28 cellular contexts compared by ENCODE assay signal in genomic region chr9:75833765-75834164, GRCh38.
"Had no signal": no experiment of that assay in that cellular context is flagged by ENCODE, and none has a peak within 500 bp of the region (broad histone marks: within the 10 kb centered on the region; RNA-seq: fewer than 3 reads in every experiment).

No MANE protein-coding gene starts in this region.

- H3K9me3 ChIP-seq: neutrophil, ovary, psoas muscle, right lobe of liver, sigmoid colon, stomach, thoracic aorta, thyroid gland, tibial nerve, upper lobe of left lung, vagina had no signal

- H3K27ac Mint-ChIP-seq: natural killer cell; nephron; neural progenitor cell; progenitor cell of endocrine pancreas; stimulated activated effector memory CD8-positive, alpha-beta T cell treated with anti-CD3 and anti-CD28 coated beads, Interleukin-12 subunit alpha, Interleukin-12 subunit beta, amount 100 ng/mL, for 72 hours; stimulated activated naive B cell treated with anti-CD40 and anti-IgM and Interleukin-4, amounts not matched to agents 10 μg/mL and 1 μg/mL and 100 μg/mL, for 72 hours; stimulated activated naive CD8-positive, alpha-beta T cell treated with anti-CD3 and anti-CD28 coated beads, Interleukin-15, Interleukin-2, amounts not matched to agents 100 ng/mL and 50 ng/mL, for 24 hours had no signal

- H3K27me3 ChIP-seq: neural progenitor cell, neutrophil, ovary, right lobe of liver, sigmoid colon, stomach, thyroid gland, tibial nerve, upper lobe of left lung, vagina had no signal

- H3K4me1 ChIP-seq: neural progenitor cell, parathyroid adenoma, psoas muscle, right lobe of liver, sigmoid colon, stomach, thyroid gland, tibial nerve, upper lobe of left lung, vagina had no signal

- H3K4me1 Mint-ChIP-seq: natural killer cell; nephron; neural progenitor cell; stimulated activated effector memory CD8-positive, alpha-beta T cell treated with anti-CD3 and anti-CD28 coated beads, Interleukin-12 subunit alpha, Interleukin-12 subunit beta, amount 100 ng/mL, for 72 hours; stimulated activated naive B cell treated with anti-CD40 and anti-IgM and Interleukin-4, amounts not matched to agents 10 μg/mL and 1 μg/mL and 100 μg/mL, for 72 hours had no signal

- H3K36me3 Mint-ChIP-seq: natural killer cell; neural progenitor cell; stimulated activated effector memory CD8-positive, alpha-beta T cell treated with anti-CD3 and anti-CD28 coated beads, Interleukin-12 subunit alpha, Interleukin-12 subunit beta, amount 100 ng/mL, for 72 hours; stimulated activated naive B cell treated with anti-CD40 and anti-IgM and Interleukin-4, amounts not matched to agents 10 μg/mL and 1 μg/mL and 100 μg/mL, for 72 hours had no signal

- H3K27me3 Mint-ChIP-seq: progenitor cell of endocrine pancreas; stimulated activated naive B cell treated with anti-CD40 and anti-IgM and Interleukin-4, amounts not matched to agents 10 μg/mL and 1 μg/mL and 100 μg/mL, for 72 hours had no signal

- H3K9me3 Mint-ChIP-seq: natural killer cell; neural progenitor cell; stimulated activated effector memory CD8-positive, alpha-beta T cell treated with anti-CD3 and anti-CD28 coated beads, Interleukin-12 subunit alpha, Interleukin-12 subunit beta, amount 100 ng/mL, for 72 hours; stimulated activated naive B cell treated with anti-CD40 and anti-IgM and Interleukin-4, amounts not matched to agents 10 μg/mL and 1 μg/mL and 100 μg/mL, for 72 hours; stimulated activated naive CD8-positive, alpha-beta T cell treated with anti-CD3 and anti-CD28 coated beads, Interleukin-15, Interleukin-2, amounts not matched to agents 100 ng/mL and 50 ng/mL, for 24 hours had no signal

- H3K4me3 ChIP-seq: neural progenitor cell, ovary, psoas muscle, right lobe of liver, sigmoid colon, stomach, thoracic aorta, thyroid gland, tibial nerve, upper lobe of left lung, vagina had no signal

- ATAC-seq: natural killer cell; psoas muscle; right cardiac atrium; right lobe of liver; stimulated activated effector memory CD8-positive, alpha-beta T cell treated with anti-CD3 and anti-CD28 coated beads, Interleukin-12 subunit alpha, Interleukin-12 subunit beta, amount 100 ng/mL, for 72 hours; stimulated activated naive B cell treated with anti-CD40 and anti-IgM and Interleukin-4, amounts not matched to agents 10 μg/mL and 1 μg/mL and 100 μg/mL, for 72 hours had no signal

- H3K36me3 ChIP-seq: neural progenitor cell, neutrophil, ovary, right lobe of liver, sigmoid colon, stomach, thoracic aorta, thyroid gland, tibial nerve, upper lobe of left lung, vagina had no signal

- H3K27ac ChIP-seq: neural progenitor cell, neutrophil, ovary, parathyroid adenoma, psoas muscle, right lobe of liver, sigmoid colon, stomach, thoracic aorta, thyroid gland, tibial nerve, upper lobe of left lung, vagina had no signal

- H3K4me3 Mint-ChIP-seq: natural killer cell; nephron; neural progenitor cell; stimulated activated effector memory CD8-positive, alpha-beta T cell treated with anti-CD3 and anti-CD28 coated beads, Interleukin-12 subunit alpha, Interleukin-12 subunit beta, amount 100 ng/mL, for 72 hours; stimulated activated naive B cell treated with anti-CD40 and anti-IgM and Interleukin-4, amounts not matched to agents 10 μg/mL and 1 μg/mL and 100 μg/mL, for 72 hours; stimulated activated naive CD8-positive, alpha-beta T cell treated with anti-CD3 and anti-CD28 coated beads, Interleukin-15, Interleukin-2, amounts not matched to agents 100 ng/mL and 50 ng/mL, for 24 hours had no signal

- DNase-seq: natural killer cell; ovary; posterior cingulate gyrus; psoas muscle; right cardiac atrium; right lobe of liver; sigmoid colon; small intestine; stimulated activated CD4-positive, alpha-beta T cell treated with anti-CD3 and anti-CD28 coated beads, Interleukin-15, amount 100 ng/mL, for 24 hours; stimulated activated CD4-positive, alpha-beta T cell treated with anti-CD3 and anti-CD28 coated beads, Interleukin-2, amount 100 ng/mL, for 24 hours; stimulated activated CD4-positive, alpha-beta T cell treated with anti-CD3 and anti-CD28 coated beads, Interleukin-2, amount 100 ng/mL, for 48 hours; stimulated activated CD4-positive, alpha-beta T cell treated with anti-CD3 and anti-CD28 coated beads, Interleukin-4, amount 100 ng/mL, for 24 hours; stimulated activated naive B cell treated with anti-CD40 and anti-IgM and Interleukin-4, amounts not matched to agents 10 μg/mL and 1 μg/mL and 100 μg/mL, for 72 hours; stimulated activated naive CD4-positive, alpha-beta T cell treated with Interleukin-2 at 50 U/mL for 16 hours; stomach; thyroid gland; trophoblast cell; upper lobe of left lung had no signal
